1 cellular context compared by ENCODE assay signal in genomic region chr5:55625603-55625875, GRCh38.
TF ChIP-seq lines count a peak whose summit lies in the region.

No MANE protein-coding gene starts in this region.

TF ChIP-seq in IMR-90, 13 proteins besides CTCF, POLR2A, EP300 and RAD21 (continued from another document):
- no peak for TF ChIP-seq USF2 (IDR thresholded peaks at IDR 0.05; ENCODE audit: low read depth, low read length)
- TF ChIP-seq MAZ (IDR thresholded peaks at IDR 0.05; ENCODE audit: borderline replicate concordance, low read depth, low read length), result no peak
- TF ChIP-seq SMC3 (IDR thresholded peaks at IDR 0.05; ENCODE audit: low read depth, low read length), result no peak
- TF ChIP-seq MXI1 (IDR thresholded peaks at IDR 0.05; ENCODE audit: borderline replicate concordance, low read depth, low read length), result no peak
- TF ChIP-seq MAFK (IDR thresholded peaks at IDR 0.05; ENCODE audit: low read depth, low read length), result no peak
- TF ChIP-seq CHD1 (IDR thresholded peaks at IDR 0.05; ENCODE audit: low read depth, low read length), result no peak
TF ChIP-seq in IMR-90: peak in this region for 0.
